In genomic region chr13:50320297-50320862, GRCh38 we compare ENCODE assay signal across 1 cellular context.
A peak's percentile ranks its signal among the peaks of the same experiment; 100 is the strongest.
TF ChIP-seq lines count a peak whose summit lies in the region.

No MANE protein-coding gene starts in this region.

TF ChIP-seq in HepG2, 621 proteins besides CTCF, POLR2A, EP300 and RAD21 (continued from another document and continues in another):
- TF ChIP-seq PRDM4 (CRISPR knock-in tag; IDR thresholded peaks at IDR 0.05; ENCODE audit: borderline replicate concordance): no peak
- no peak for TF ChIP-seq SOX6 (IDR thresholded peaks at IDR 0.05)
- TF ChIP-seq SOX6 (CRISPR knock-in tag; IDR thresholded peaks at IDR 0.05): no peak
- no peak for TF ChIP-seq NFE2 (CRISPR knock-in tag; IDR thresholded peaks at IDR 0.05)
- TF ChIP-seq, protein P1, sequence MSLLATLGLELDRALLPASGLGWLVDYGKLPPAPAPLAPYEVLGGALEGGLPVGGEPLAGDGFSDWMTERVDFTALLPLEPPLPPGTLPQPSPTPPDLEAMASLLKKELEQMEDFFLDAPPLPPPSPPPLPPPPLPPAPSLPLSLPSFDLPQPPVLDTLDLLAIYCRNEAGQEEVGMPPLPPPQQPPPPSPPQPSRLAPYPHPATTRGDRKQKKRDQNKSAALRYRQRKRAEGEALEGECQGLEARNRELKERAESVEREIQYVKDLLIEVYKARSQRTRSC (CRISPR knock-in tag; IDR thresholded peaks at IDR 0.05; ENCODE audit: low read depth): no peak
- TF ChIP-seq, protein P2, sequence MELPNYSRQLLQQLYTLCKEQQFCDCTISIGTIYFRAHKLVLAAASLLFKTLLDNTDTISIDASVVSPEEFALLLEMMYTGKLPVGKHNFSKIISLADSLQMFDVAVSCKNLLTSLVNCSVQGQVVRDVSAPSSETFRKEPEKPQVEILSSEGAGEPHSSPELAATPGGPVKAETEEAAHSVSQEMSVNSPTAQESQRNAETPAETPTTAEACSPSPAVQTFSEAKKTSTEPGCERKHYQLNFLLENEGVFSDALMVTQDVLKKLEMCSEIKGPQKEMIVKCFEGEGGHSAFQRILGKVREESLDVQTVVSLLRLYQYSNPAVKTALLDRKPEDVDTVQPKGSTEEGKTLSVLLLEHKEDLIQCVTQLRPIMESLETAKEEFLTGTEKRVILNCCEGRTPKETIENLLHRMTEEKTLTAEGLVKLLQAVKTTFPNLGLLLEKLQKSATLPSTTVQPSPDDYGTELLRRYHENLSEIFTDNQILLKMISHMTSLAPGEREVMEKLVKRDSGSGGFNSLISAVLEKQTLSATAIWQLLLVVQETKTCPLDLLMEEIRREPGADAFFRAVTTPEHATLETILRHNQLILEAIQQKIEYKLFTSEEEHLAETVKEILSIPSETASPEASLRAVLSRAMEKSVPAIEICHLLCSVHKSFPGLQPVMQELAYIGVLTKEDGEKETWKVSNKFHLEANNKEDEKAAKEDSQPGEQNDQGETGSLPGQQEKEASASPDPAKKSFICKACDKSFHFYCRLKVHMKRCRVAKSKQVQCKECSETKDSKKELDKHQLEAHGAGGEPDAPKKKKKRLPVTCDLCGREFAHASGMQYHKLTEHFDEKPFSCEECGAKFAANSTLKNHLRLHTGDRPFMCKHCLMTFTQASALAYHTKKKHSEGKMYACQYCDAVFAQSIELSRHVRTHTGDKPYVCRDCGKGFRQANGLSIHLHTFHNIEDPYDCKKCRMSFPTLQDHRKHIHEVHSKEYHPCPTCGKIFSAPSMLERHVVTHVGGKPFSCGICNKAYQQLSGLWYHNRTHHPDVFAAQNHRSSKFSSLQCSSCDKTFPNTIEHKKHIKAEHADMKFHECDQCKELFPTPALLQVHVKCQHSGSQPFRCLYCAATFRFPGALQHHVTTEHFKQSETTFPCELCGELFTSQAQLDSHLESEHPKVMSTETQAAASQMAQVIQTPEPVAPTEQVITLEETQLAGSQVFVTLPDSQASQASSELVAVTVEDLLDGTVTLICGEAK (IDR thresholded peaks at IDR 0.05): no peak
- TF ChIP-seq, protein P2 (CRISPR knock-in tag; IDR thresholded peaks at IDR 0.05): no peak
- no peak for TF ChIP-seq GLMP (CRISPR knock-in tag; IDR thresholded peaks at IDR 0.05; ENCODE audit: borderline replicate concordance)
- 0 out of 2 replicates have a peak, but pooled peaks have one; percentile 34 for TF ChIP-seq PITX1 (CRISPR knock-in tag; IDR thresholded peaks at IDR 0.05)
- TF ChIP-seq GFI1 (CRISPR knock-in tag; IDR thresholded peaks at IDR 0.05; ENCODE audit: borderline replicate concordance): peak; percentile 98
- peak; percentile 45; the same call in 1 of the 2 replicates for TF ChIP-seq ARID5B (CRISPR knock-in tag; IDR thresholded peaks at IDR 0.05)
- no peak for TF ChIP-seq KAT7 (CRISPR knock-in tag; IDR thresholded peaks at IDR 0.05; ENCODE audit: borderline replicate concordance)
- TF ChIP-seq ZNF331 (CRISPR knock-in tag; IDR thresholded peaks at IDR 0.05): no peak
- TF ChIP-seq ZC3H4 (CRISPR knock-in tag; IDR thresholded peaks at IDR 0.05; ENCODE audit: borderline replicate concordance): no peak
- peak; percentile 59; the same call in 1 of the 2 replicates for TF ChIP-seq AHDC1 (CRISPR knock-in tag; IDR thresholded peaks at IDR 0.05; ENCODE audit: borderline replicate concordance)
- peak; percentile 34 for TF ChIP-seq ZNF644 (CRISPR knock-in tag; IDR thresholded peaks at IDR 0.05; ENCODE audit: low read depth)
- TF ChIP-seq NR2F1 (CRISPR knock-in tag; IDR thresholded peaks at IDR 0.05): no peak
- TF ChIP-seq, protein P3, sequence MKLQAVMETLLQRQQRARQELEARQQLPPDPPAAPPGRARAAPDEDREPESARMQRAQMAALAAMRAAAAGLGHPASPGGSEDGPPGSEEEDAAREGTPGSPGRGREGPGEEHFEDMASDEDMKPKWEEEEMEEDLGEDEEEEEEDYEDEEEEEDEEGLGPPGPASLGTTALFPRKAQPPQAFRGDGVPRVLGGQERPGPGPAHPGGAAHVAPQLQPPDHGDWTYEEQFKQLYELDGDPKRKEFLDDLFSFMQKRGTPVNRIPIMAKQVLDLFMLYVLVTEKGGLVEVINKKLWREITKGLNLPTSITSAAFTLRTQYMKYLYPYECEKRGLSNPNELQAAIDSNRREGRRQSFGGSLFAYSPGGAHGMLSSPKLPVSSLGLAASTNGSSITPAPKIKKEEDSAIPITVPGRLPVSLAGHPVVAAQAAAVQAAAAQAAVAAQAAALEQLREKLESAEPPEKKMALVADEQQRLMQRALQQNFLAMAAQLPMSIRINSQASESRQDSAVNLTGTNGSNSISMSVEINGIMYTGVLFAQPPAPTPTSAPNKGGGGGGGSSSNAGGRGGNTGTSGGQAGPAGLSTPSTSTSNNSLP (IDR thresholded peaks at IDR 0.05; ENCODE audit: low read depth, low read length): peak; percentile 73
- TF ChIP-seq SMYD3 (CRISPR knock-in tag; IDR thresholded peaks at IDR 0.05): 0 out of 2 replicates have a peak, but pooled peaks have one; percentile 35
- peak; percentile 69 for TF ChIP-seq POGZ (CRISPR knock-in tag; IDR thresholded peaks at IDR 0.05)
- no peak for TF ChIP-seq ZFP1 (CRISPR knock-in tag; IDR thresholded peaks at IDR 0.05)
- TF ChIP-seq FOXA3 (CRISPR knock-in tag; IDR thresholded peaks at IDR 0.05): peak; percentile 52; the same call in 1 of the 2 replicates
- no peak for TF ChIP-seq ZNF777 (CRISPR knock-in tag; IDR thresholded peaks at IDR 0.05)
